In the genomic region with DNA sequence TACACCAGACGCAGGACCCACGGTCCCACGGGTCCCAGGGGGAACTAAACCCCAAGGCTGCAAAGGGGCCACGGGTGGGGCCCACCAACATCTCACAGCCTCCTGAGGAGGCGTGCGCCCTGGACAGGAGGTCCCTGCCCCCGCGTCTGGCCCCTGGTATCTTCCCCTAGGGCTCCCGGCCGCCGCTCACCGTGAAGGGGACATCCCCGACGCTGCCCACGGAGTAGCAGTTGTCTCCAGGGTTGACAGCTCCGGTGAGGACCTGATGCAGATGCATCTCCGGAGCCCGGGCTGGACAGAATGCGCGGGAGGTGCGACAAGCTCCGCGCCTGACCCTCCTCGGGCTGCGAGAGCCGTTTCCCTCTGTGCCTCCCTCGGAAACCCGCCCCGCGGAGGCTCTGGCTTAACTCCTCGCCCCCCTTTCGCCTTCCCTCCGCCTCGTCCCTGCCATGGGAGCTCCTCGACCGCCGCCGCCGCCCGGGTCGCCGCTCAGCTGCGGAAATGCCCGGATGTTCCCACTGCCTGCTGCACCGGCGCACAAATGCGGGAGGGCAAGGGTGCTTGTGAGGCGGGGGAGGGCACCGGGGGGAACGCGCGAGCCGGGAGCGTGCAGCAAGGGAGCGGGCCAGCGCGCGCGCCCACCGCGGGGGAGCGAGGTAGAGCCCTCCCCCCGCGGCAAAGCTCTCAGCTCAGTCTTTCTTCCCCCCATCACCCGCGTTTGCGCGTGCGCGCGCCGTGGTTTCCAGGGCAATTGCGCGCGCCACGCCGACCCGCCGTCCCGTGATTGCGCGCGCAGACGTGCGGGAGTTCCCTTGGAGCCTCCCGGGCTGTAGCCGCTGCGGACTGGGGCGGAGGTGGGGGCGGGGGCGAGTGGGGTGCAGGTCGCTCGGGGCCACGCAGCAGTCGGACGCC, we compare ENCODE assay signal across 8 cellular contexts. TPM values are rescaled to one million over a fixed set of nuclear protein-coding genes. Genes with fewer than 3 reads are reported as not detected.
DNase-seq lines count a peak whose midpoint lies in the region; ATAC-seq lines count a peak whose summit lies in the region.

A gene with protein sequence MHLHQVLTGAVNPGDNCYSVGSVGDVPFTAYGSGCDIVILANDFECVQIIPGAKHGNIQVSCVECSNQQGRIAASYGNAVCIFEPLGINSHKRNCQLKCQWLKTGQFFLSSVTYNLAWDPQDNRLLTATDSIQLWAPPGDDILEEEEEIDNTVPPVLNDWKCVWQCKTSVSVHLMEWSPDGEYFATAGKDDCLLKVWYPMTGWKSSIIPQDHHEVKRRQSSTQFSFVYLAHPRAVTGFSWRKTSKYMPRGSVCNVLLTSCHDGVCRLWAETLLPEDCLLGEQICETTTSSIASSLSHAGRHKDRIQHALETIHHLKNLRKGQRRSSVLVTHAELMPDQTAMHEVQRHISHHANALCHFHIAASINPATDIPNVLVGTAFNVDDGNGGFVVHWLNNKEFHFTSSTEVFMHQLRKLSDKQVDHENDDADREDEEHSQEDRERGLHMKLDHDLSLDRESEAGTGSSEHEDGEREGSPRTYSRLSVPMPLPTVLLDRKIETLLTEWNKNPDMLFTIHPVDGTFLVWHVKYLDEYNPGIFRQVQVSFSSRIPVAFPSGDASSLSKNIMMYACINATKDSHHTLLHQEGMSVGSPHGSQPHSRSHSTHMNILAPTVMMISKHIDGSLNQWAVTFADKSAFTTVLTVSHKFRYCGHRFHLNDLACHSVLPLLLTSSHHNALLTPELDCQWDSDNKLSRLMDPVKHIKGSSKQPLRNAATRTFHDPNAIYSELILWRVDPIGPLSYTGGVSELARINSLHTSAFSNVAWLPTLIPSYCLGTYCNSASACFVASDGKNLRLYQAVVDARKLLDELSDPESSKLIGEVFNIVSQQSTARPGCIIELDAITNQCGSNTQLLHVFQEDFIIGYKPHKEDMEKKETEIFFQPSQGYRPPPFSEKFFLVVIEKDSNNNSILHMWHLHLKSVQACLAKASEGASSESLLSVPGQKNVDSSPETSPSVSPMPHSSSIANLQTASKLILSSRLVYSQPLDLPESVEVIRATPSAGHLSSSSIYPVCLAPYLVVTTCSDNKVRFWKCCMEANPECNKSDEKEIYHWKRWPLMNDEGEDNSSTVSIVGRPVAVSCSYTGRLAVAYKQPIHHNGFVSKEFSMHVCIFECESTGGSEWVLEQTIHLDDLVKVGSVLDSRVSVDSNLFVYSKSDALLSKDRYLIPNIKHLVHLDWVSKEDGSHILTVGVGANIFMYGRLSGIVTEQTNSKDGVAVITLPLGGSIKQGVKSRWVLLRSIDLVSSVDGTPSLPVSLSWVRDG (N-terminal part only) (minus strand): TSS at position 503 of the 912 bp plus-strand sequence. CDS start 226 bp downstream, at position 277.

- ATAC-seq in GM18861 (IDR thresholded peaks at IDR 0.05; ENCODE audit: unreplicated experiment) (peak; percentile 25), HG03108 (IDR thresholded peaks at IDR 0.05; ENCODE audit: unreplicated experiment) (peak; percentile 42), left colon (peak; percentile 75)

- intact Hi-C loops in left colon (cut with DNase I, micrococcal nuclease): no loop called here

- peak; percentile 72 for DNase-seq in A172 (ENCODE audit: low spot score)
- DNase-seq in NCI-H345 treated with DMSO at 0.1 percent for 48 hours (lab: John Stamatoyannopoulos, UW; ENCODE audit: unreplicated experiment): peak; percentile 61
- DNase-seq in activated CD4-positive, alpha-beta T cell treated with anti-CD3 and anti-CD28 coated beads, Interleukin-2, amount 50 U/mL, for 1 hour: peak; percentile 57
- DNase-seq in cortex of kidney (lab: John Stamatoyannopoulos, UW): peak; percentile 66
- peak; percentile 81 to 90 for DNase-seq in left colon
- peak; percentile 74 for DNase-seq in stimulated activated CD4-positive, alpha-beta T cell treated with anti-CD3 and anti-CD28 coated beads, Interleukin-1b, Interleukin-23, amount 100 ng/mL, for 48 hours

RNA-seq across cellular contexts. Expression of the gene that starts here (rescaled TPM):
- 19.7 and 23.4 TPM in 2 replicates for total RNA-seq in A172 (2014; rRNA removed; shearing (Covaris generic))
- total RNA-seq in left colon: 10 to 100 TPM; 37.7 to 42.0 TPM

Comparison
In these comparisons a context has a peak if more than half of its experiments do, and no peak if none do; other contexts are left out.
1. Peak in every context shown above with its lines: DNase-seq and ATAC-seq.
2. ATAC-seq: peak in every context shown above with its lines; median percentile 75 in left colon; 42 in HG03108; 25 in GM18861.